In the genomic region with DNA sequence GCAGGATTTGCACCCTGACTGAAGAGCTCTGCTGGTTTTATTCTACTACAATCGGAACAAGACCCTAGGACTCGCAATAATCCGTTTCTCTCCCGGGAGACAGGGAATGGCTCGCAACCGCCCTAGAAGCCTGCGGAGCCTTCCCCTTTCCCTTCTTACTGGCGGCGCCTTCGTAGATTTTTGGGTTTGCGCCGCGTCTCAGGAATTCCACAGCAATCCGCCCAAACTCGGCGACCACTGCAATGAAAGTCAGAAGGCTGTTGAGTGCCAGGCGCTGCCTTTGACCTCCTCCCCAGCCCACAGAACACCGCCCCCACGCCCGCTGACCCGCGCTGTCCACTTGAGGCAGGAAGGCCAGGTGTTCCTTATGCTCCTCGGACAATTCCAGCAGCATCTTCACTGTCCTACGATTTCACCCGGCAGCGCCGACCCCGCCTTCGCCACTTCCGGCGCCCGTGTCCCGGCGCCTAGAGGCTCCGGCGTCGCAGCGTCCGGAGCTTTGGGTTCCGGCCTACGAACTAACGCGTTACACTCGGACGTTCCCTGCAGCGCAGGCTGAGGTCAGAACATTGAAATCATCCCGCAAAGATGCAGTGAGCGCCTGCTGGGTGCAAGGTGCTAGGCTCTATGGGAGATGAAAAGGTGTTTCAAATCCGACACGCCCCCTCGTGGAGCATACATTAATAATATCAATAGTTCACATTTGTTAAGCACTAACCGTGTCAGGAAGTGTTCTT, we compare ENCODE assay signal across 8 cellular contexts. TPM values are rescaled to one million over a fixed set of nuclear protein-coding genes. Genes with fewer than 3 reads are reported as not detected.
DNase-seq lines count a peak whose midpoint lies in the region; ATAC-seq, FAIRE-seq and TF ChIP-seq lines count a peak whose summit lies in the region.

A gene (minus strand): TSS at position 439 of the 737 bp plus-strand sequence. CDS start 45 bp downstream, at position 394.

- no peaks in the 10 kb centered on the region for H3K9me2 ChIP-seq in DOHH2 (replicated peaks; ENCODE audit: control insufficient read depth, low read length)

- peaks cover 17% of the 10 kb centered on the region for H3K79me2 ChIP-seq in DOHH2 (ENCODE audit: control insufficient read depth, low read length)
- H3K79me2 ChIP-seq in KMS-11 (ENCODE audit: insufficient read depth, low read depth): peaks cover 13% of the 10 kb centered on the region; the same call in 1 of the 2 replicates

- TF ChIP-seq CTCF in DOHH2 (IDR thresholded peaks at IDR 0.05; ENCODE audit: low read depth, low read length, poor library complexity, severe bottlenecking) (peak; percentile 58), KMS-11 (conservative IDR thresholded peaks at IDR 0.05; ENCODE audit: low read depth, low read length) (peak; percentile 76), fibroblast of mammary gland (conservative IDR thresholded peaks at IDR 0.05; ENCODE audit: control insufficient read depth, insufficient read depth, low read depth, low read length) (peak; percentile 14), natural killer cell (IDR thresholded peaks at IDR 0.05) (peak; percentile 52)

- H3K4me1 ChIP-seq in DOHH2 (ENCODE audit: control insufficient read depth, low read length): peaks cover 23% of the 10 kb centered on the region
- H3K4me1 ChIP-seq in KMS-11 (ENCODE audit: low read depth, poor library complexity, severe bottlenecking): peaks cover 25% of the 10 kb centered on the region

- DNase-seq in RCC 7860 (ENCODE audit: low spot score): peak; percentile 85
- DNase-seq in activated T-helper 1 cell treated with anti-CD3 and anti-CD28 coated beads, Interleukin-2, amount 50 U/mL, for 16 hours (ENCODE audit: low read depth in 1 of 2, low spot score in 1 of 2): peak; percentile 39 to 57
- DNase-seq in fibroblast of mammary gland (ENCODE audit: low read depth): peak; percentile 84
- peak; percentile 65 for DNase-seq in natural killer cell
- peak; percentile 73 for DNase-seq in stimulated activated naive CD4-positive, alpha-beta T cell treated with Interleukin-2 at 50 U/mL for 16 hours (lab: John Stamatoyannopoulos, UW)

- H3K4me3 ChIP-seq in DOHH2 (ENCODE audit: low read length): peak within 1 kb of the TSS; percentile 90
- peak within 1 kb of the TSS; percentile 85 for H3K4me3 ChIP-seq in KMS-11 (IDR thresholded peaks at IDR 0.05; ENCODE audit: insufficient read depth, low read depth, low read length)
- H3K4me3 ChIP-seq in fibroblast of mammary gland (ENCODE audit: control insufficient read depth, low read depth, low read length): peak within 1 kb of the TSS; percentile 96

- H4K20me1 ChIP-seq in DOHH2 (ENCODE audit: control insufficient read depth, insufficient read depth, low read depth, low read length): no peaks in the 10 kb centered on the region
- H4K20me1 ChIP-seq in KMS-11 (ENCODE audit: insufficient read depth): no peaks in the 10 kb centered on the region

- ATAC-seq in GM21737 (IDR thresholded peaks at IDR 0.05; ENCODE audit: unreplicated experiment) (peak; percentile 99), natural killer cell (peak; percentile 95 to 98 (median 97))

- H3K36me3 ChIP-seq in DOHH2 (ENCODE audit: control insufficient read depth, low read length) (peaks cover 28% of the 10 kb centered on the region), KMS-11 (ENCODE audit: insufficient read depth) (no peaks in the 10 kb centered on the region)

- H3K9me3 ChIP-seq in DOHH2 (ENCODE audit: control insufficient read depth, insufficient read depth, low read length): no peaks in the 10 kb centered on the region

- peak within 1 kb of the TSS; percentile 49 for H3K9ac ChIP-seq in KMS-11

- peaks cover 14 to 15% of the 10 kb centered on the region in 2 donors for H3K27me3 Mint-ChIP-seq in natural killer cell (ENCODE audit: low read depth in 2 of 2)

- peak within 1 kb of the TSS; percentile 98 for H3K4me3 Mint-ChIP-seq in natural killer cell

- H3K36me3 Mint-ChIP-seq in natural killer cell: peaks cover 9% of the 10 kb centered on the region

- H3K27ac Mint-ChIP-seq in natural killer cell: peak within 1 kb of the TSS; percentile 84 to 95

- intact Hi-C loops in natural killer cell (cut with micrococcal nuclease): loop anchor here (1.0 kb wide), 1 partner anchor 61 kb away; a partner anchor contains a TSS

- H3K27ac ChIP-seq in DOHH2 (ENCODE audit: low read depth, low read length) (0 out of 2 replicates have a peak within 1 kb of the TSS, but pooled peaks have one; percentile 5), KMS-11 (peak within 1 kb of the TSS; percentile 3; the same call in 1 of the 2 replicates)

- H3K4me2 ChIP-seq in DOHH2 (ENCODE audit: low read length): peak within 1 kb of the TSS; percentile 59
- peak within 1 kb of the TSS; percentile 95 for H3K4me2 ChIP-seq in KMS-11

- peaks cover 3% of the 10 kb centered on the region for H3F3A ChIP-seq in DOHH2 (ENCODE audit: control insufficient read depth, insufficient read depth)

- H3K27me3 ChIP-seq in DOHH2 (ENCODE audit: control insufficient read depth, low read length) (no peaks in the 10 kb centered on the region), KMS-11 (ENCODE audit: insufficient read depth, low read depth) (no peaks in the 10 kb centered on the region)

- no peaks in the 10 kb centered on the region for H3K9me3 Mint-ChIP-seq in natural killer cell

- H2AFZ ChIP-seq in KMS-11 (ENCODE audit: low read depth): peak within 1 kb of the TSS; percentile 94

- FAIRE-seq in RCC 7860 (lab: Jason Lieb, UNC): peak; percentile 76

- H3K4me1 Mint-ChIP-seq in natural killer cell: peaks cover 24 to 27% of the 10 kb centered on the region in 2 donors

RNA-seq across cellular contexts. Expression of the gene that starts here (rescaled TPM):
- total RNA-seq in natural killer cell: 10 to 100 TPM; 39.9 to 42.9 (median 40.0) TPM

Comparison
In these comparisons a context has a peak if more than half of its experiments do, and no peak if none do; other contexts are left out.
1. Peak in every context shown above with its lines: DNase-seq, ATAC-seq, H3K4me3 ChIP-seq and H3K27ac ChIP-seq.
2. CTCF ChIP-seq: peak in every context shown above with its lines; median percentile 76 in KMS-11; 58 in DOHH2; 52 in natural killer cell; 14 in fibroblast of mammary gland.